8 cellular contexts compared by ENCODE assay signal in genomic region chr12:57611116-57611809, GRCh38. TPM values are rescaled to one million over a fixed set of nuclear protein-coding genes. Genes with fewer than 3 reads are reported as not detected.
A peak's percentile ranks its signal among the peaks of the same experiment; 100 is the strongest.
DNase-seq lines count a peak whose midpoint lies in the region; ATAC-seq and TF ChIP-seq lines count a peak whose summit lies in the region.

ARHGEF25 (plus strand) TSS chr12:57611435; CDS start chr12:57611895, 460 bp downstream.

- no peaks in the 10 kb centered on the region for H3K79me2 ChIP-seq in OCI-LY3 (ENCODE audit: low read length)
- H3K79me2 ChIP-seq in osteoblast (ENCODE audit: insufficient read depth, low read length), result no peaks in the 10 kb centered on the region

- H3K4me3 Mint-ChIP-seq in activated naive CD8-positive, alpha-beta T cell, result peak within 1 kb of the TSS; percentile 81

- H3K36me3 Mint-ChIP-seq in activated naive CD8-positive, alpha-beta T cell, result no peaks in the 10 kb centered on the region

- H3K4me1 ChIP-seq in ES-I3 (ENCODE audit: insufficient read depth, low read length) (peaks cover 10% of the 10 kb centered on the region; the same call in 1 of the 2 replicates), OCI-LY3 (ENCODE audit: low read length) (peaks cover 28% of the 10 kb centered on the region), osteoblast (ENCODE audit: insufficient read depth, low read length) (peaks cover 11% of the 10 kb centered on the region)

- H3K36me3 ChIP-seq in ES-I3 (ENCODE audit: insufficient read depth, low read length) (no peaks in the 10 kb centered on the region), OCI-LY3 (replicated peaks; ENCODE audit: low read depth, low read length) (peaks cover 4% of the 10 kb centered on the region), osteoblast (ENCODE audit: insufficient read depth, low read length) (peaks cover 7% of the 10 kb centered on the region)

- peak within 1 kb of the TSS; percentile 87 for H2AFZ ChIP-seq in OCI-LY3 (ENCODE audit: low read depth, low read length)
- peak within 1 kb of the TSS; percentile 92 for H2AFZ ChIP-seq in osteoblast (ENCODE audit: low read length)

- H3K4me3 ChIP-seq in OCI-LY3 (ENCODE audit: low read length) (peak within 1 kb of the TSS; percentile 95), osteoblast (ENCODE audit: insufficient read depth, low read length) (peak within 1 kb of the TSS; percentile 82)

- peaks cover 13% of the 10 kb centered on the region for H3K4me1 Mint-ChIP-seq in activated naive CD8-positive, alpha-beta T cell (ENCODE audit: low read depth)

- H3K9ac ChIP-seq in ES-I3 (ENCODE audit: low read depth, low read length) (peak within 1 kb of the TSS; percentile 74; the same call in 1 of the 2 replicates), OCI-LY3 (ENCODE audit: low read length) (peak within 1 kb of the TSS; percentile 87)

- H3K27me3 ChIP-seq in OCI-LY3 (ENCODE audit: low read depth, low read length), result no peaks in the 10 kb centered on the region
- no peaks in the 10 kb centered on the region for H3K27me3 ChIP-seq in osteoblast (ENCODE audit: insufficient read depth, low read length)

- peak within 1 kb of the TSS; percentile 28; the same call in 1 of the 2 replicates for H3K27ac ChIP-seq in OCI-LY3 (ENCODE audit: low read length)
- no peak within 1 kb of the TSS for H3K27ac ChIP-seq in osteoblast (ENCODE audit: low read depth, low read length)

- H3K9me3 Mint-ChIP-seq in activated naive CD8-positive, alpha-beta T cell (ENCODE audit: low read depth), result no peaks in the 10 kb centered on the region

- peak within 1 kb of the TSS; percentile 41 for H3K27ac Mint-ChIP-seq in activated naive CD8-positive, alpha-beta T cell

- ATAC-seq in HG02759 (IDR thresholded peaks at IDR 0.05; ENCODE audit: unreplicated experiment), result peak; percentile 60
- peak; percentile 91 for ATAC-seq in Right ventricle myocardium inferior
- ATAC-seq in GM21737 (IDR thresholded peaks at IDR 0.05; ENCODE audit: unreplicated experiment), result no peak

- no peak for TF ChIP-seq CTCF in OCI-LY3 (IDR thresholded peaks at IDR 0.05; ENCODE audit: low read depth, low read length)
- TF ChIP-seq CTCF in osteoblast (IDR thresholded peaks at IDR 0.05; ENCODE audit: extremely low read depth, low read depth, low read length), result no peak

- H3K27me3 Mint-ChIP-seq in activated naive CD8-positive, alpha-beta T cell, result peaks cover 4% of the 10 kb centered on the region

- peak; percentile 87 for DNase-seq in Right ventricle myocardium inferior (ENCODE audit: missing footprints)
- peak; percentile 99 for DNase-seq in osteoblast (ENCODE audit: insufficient read length, low spot score, missing footprints)
- no peak for DNase-seq in amniotic stem cell (lab: John Stamatoyannopoulos, UW)

- intact Hi-C loops in Right ventricle myocardium inferior (cut with DNase I), result loop anchor here (5.0 kb wide), 1 partner anchor 89 kb away; the partner anchor contains the start of genes DDIT3 and MBD6

- no peaks in the 10 kb centered on the region for H3K9me3 ChIP-seq in ES-I3 (ENCODE audit: control insufficient read depth, insufficient read depth, low read length)
- no peaks in the 10 kb centered on the region for H3K9me3 ChIP-seq in OCI-LY3 (ENCODE audit: insufficient read depth, low read length)
- no peaks in the 10 kb centered on the region for H3K9me3 ChIP-seq in osteoblast (ENCODE audit: low read depth, low read length)

- H4K20me1 ChIP-seq in OCI-LY3 (ENCODE audit: insufficient read depth, low read length) (no peaks in the 10 kb centered on the region), osteoblast (ENCODE audit: insufficient read depth, low read length) (no peaks in the 10 kb centered on the region)

- H3K4me2 ChIP-seq in OCI-LY3 (ENCODE audit: low read length) (peak within 1 kb of the TSS; percentile 88), osteoblast (ENCODE audit: insufficient read depth, low read length) (peak within 1 kb of the TSS; percentile 81)

RNA-seq across cellular contexts. Expression of gene ARHGEF25, which starts in this region (rescaled TPM):
- total RNA-seq in Right ventricle myocardium inferior, result 13.0 TPM
- 20.6 and 23.9 TPM in 2 replicates for total RNA-seq in osteoblast
